ENCODE assay signal across 1 cellular context in the genomic region with DNA sequence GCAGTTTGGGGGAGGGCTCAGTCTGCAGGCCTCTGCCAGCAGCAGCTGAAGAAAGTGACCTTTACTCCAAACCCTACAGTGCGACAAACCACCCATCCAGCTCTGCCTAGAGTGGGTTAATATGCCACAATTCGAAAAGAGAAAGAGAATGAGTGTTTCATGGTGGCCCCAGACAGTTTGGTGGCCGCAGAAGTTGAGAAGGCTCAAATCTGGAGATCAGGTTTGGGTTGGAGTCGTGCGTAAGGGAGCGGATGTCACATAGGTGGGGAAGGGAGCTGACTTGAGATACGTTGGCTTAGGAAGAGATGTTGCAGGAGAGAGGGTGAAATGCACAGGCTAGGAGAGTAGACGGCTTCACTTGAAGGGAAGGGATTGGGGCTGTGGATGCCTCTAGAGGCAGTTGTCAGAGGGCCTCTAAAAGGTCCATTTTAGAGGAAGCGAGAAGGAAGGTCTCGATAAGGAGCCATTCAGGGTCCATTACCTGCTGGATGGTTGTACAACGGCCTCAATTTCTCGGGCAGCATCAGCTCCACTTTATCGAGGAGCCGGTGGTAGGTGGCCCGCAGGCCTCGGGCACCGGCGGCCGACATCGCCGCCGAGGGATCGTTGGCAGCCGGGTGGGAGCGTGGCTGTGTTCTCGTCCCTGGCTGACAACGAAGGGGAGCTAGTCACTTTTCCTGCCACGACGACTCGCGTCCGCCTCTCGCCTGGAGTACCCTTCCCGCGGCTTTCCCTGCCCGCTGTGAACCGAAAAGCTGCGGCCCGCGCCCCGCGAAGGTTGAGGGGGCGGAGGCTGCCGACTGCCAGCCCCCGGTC.
TF ChIP-seq lines count a peak whose summit lies in the region.

No MANE protein-coding gene starts in this region.

TF ChIP-seq in HepG2, 621 proteins besides CTCF, POLR2A, EP300 and RAD21 (continued from another document):
- TF ChIP-seq, protein P1, sequence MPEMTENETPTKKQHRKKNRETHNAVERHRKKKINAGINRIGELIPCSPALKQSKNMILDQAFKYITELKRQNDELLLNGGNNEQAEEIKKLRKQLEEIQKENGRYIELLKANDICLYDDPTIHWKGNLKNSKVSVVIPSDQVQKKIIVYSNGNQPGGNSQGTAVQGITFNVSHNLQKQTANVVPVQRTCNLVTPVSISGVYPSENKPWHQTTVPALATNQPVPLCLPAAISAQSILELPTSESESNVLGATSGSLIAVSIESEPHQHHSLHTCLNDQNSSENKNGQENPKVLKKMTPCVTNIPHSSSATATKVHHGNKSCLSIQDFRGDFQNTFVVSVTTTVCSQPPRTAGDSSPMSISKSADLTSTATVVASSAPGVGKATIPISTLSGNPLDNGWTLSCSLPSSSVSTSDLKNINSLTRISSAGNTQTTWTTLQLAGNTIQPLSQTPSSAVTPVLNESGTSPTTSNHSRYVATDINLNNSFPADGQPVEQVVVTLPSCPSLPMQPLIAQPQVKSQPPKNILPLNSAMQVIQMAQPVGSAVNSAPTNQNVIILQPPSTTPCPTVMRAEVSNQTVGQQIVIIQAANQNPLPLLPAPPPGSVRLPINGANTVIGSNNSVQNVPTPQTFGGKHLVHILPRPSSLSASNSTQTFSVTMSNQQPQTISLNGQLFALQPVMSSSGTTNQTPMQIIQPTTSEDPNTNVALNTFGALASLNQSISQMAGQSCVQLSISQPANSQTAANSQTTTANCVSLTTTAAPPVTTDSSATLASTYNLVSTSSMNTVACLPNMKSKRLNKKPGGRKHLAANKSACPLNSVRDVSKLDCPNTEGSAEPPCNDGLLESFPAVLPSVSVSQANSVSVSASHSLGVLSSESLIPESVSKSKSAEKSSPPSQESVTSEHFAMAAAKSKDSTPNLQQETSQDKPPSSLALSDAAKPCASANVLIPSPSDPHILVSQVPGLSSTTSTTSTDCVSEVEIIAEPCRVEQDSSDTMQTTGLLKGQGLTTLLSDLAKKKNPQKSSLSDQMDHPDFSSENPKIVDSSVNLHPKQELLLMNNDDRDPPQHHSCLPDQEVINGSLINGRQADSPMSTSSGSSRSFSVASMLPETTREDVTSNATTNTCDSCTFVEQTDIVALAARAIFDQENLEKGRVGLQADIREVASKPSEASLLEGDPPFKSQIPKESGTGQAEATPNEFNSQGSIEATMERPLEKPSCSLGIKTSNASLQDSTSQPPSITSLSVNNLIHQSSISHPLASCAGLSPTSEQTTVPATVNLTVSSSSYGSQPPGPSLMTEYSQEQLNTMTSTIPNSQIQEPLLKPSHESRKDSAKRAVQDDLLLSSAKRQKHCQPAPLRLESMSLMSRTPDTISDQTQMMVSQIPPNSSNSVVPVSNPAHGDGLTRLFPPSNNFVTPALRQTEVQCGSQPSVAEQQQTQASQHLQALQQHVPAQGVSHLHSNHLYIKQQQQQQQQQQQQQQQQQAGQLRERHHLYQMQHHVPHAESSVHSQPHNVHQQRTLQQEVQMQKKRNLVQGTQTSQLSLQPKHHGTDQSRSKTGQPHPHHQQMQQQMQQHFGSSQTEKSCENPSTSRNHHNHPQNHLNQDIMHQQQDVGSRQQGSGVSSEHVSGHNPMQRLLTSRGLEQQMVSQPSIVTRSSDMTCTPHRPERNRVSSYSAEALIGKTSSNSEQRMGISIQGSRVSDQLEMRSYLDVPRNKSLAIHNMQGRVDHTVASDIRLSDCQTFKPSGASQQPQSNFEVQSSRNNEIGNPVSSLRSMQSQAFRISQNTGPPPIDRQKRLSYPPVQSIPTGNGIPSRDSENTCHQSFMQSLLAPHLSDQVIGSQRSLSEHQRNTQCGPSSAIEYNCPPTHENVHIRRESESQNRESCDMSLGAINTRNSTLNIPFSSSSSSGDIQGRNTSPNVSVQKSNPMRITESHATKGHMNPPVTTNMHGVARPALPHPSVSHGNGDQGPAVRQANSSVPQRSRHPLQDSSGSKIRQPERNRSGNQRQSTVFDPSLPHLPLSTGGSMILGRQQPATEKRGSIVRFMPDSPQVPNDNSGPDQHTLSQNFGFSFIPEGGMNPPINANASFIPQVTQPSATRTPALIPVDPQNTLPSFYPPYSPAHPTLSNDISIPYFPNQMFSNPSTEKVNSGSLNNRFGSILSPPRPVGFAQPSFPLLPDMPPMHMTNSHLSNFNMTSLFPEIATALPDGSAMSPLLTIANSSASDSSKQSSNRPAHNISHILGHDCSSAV (CRISPR knock-in tag; IDR thresholded peaks at IDR 0.05; ENCODE audit: borderline replicate concordance), result no peak
- TF ChIP-seq SPEN (CRISPR knock-in tag; IDR thresholded peaks at IDR 0.05; ENCODE audit: low read depth) (peak; percentile 49; the same call in 1 of the 2 replicates), NONO (IDR thresholded peaks at IDR 0.05) (no peak), NONO (CRISPR knock-in tag; conservative IDR thresholded peaks at IDR 0.05) (no peak; the same call in none of the 2 replicates), HES4 (CRISPR knock-in tag; IDR thresholded peaks at IDR 0.05; ENCODE audit: borderline replicate concordance) (peak; percentile 75; the same call in 1 of the 2 replicates), ZNF567 (CRISPR knock-in tag; IDR thresholded peaks at IDR 0.05; ENCODE audit: borderline replicate concordance) (0 out of 2 replicates have a peak, but pooled peaks have one; percentile 48), NFATC3 (CRISPR knock-in tag; IDR thresholded peaks at IDR 0.05) (no peak), ZNF746 (CRISPR knock-in tag; IDR thresholded peaks at IDR 0.05) (peak; percentile 70; the same call in 1 of the 2 replicates), SIN3B (IDR thresholded peaks at IDR 0.05; ENCODE audit: low read length) (no peak), ZEB1 (IDR thresholded peaks at IDR 0.05; ENCODE audit: insufficient replicate concordance, low read depth) (no peak), PHF21A (CRISPR knock-in tag; IDR thresholded peaks at IDR 0.05) (peak; percentile 24), JDP2 (CRISPR knock-in tag; IDR thresholded peaks at IDR 0.05; ENCODE audit: borderline replicate concordance) (no peak), ZNF333 (CRISPR knock-in tag; IDR thresholded peaks at IDR 0.05; ENCODE audit: borderline replicate concordance) (peak; percentile 83), KLF6 (CRISPR knock-in tag; IDR thresholded peaks at IDR 0.05) (peak; percentile 55; the same call in 1 of the 2 replicates), PAWR (CRISPR knock-in tag; IDR thresholded peaks at IDR 0.05; ENCODE audit: borderline replicate concordance) (no peak), ZNF282 (IDR thresholded peaks at IDR 0.05; ENCODE audit: partially characterized antibody) (no peak), PCBP2 (optimal IDR thresholded peaks at IDR 0.05; ENCODE audit: low read depth, low read length, poor library complexity, severe bottlenecking) (no peak), GLI4 (CRISPR knock-in tag; IDR thresholded peaks at IDR 0.05; ENCODE audit: borderline replicate concordance) (no peak), HDAC1 (CRISPR knock-in tag; IDR thresholded peaks at IDR 0.05) (no peak; the same call in none of the 2 replicates), RORA (CRISPR knock-in tag; IDR thresholded peaks at IDR 0.05) (no peak), TAF1 (CRISPR knock-in tag; IDR thresholded peaks at IDR 0.05) (peak; percentile 73), ZNF674 (CRISPR knock-in tag; IDR thresholded peaks at IDR 0.05; ENCODE audit: low read depth) (no peak)
- TF ChIP-seq, protein P2, sequence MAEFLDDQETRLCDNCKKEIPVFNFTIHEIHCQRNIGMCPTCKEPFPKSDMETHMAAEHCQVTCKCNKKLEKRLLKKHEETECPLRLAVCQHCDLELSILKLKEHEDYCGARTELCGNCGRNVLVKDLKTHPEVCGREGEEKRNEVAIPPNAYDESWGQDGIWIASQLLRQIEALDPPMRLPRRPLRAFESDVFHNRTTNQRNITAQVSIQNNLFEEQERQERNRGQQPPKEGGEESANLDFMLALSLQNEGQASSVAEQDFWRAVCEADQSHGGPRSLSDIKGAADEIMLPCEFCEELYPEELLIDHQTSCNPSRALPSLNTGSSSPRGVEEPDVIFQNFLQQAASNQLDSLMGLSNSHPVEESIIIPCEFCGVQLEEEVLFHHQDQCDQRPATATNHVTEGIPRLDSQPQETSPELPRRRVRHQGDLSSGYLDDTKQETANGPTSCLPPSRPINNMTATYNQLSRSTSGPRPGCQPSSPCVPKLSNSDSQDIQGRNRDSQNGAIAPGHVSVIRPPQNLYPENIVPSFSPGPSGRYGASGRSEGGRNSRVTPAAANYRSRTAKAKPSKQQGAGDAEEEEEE (CRISPR knock-in tag; IDR thresholded peaks at IDR 0.05; ENCODE audit: borderline replicate concordance), result no peak; the same call in 1 of the 2 replicates
- TF ChIP-seq, protein P3, sequence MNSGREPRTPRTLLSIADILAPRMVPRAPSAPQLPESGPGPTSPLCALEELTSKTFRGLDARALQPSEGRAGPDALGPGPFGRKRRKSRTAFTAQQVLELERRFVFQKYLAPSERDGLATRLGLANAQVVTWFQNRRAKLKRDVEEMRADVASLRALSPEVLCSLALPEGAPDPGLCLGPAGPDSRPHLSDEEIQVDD (CRISPR knock-in tag; IDR thresholded peaks at IDR 0.05; ENCODE audit: borderline replicate concordance), result no peak
- TF ChIP-seq, protein P4, sequence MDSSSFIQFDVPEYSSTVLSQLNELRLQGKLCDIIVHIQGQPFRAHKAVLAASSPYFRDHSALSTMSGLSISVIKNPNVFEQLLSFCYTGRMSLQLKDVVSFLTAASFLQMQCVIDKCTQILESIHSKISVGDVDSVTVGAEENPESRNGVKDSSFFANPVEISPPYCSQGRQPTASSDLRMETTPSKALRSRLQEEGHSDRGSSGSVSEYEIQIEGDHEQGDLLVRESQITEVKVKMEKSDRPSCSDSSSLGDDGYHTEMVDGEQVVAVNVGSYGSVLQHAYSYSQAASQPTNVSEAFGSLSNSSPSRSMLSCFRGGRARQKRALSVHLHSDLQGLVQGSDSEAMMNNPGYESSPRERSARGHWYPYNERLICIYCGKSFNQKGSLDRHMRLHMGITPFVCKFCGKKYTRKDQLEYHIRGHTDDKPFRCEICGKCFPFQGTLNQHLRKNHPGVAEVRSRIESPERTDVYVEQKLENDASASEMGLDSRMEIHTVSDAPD (CRISPR knock-in tag; IDR thresholded peaks at IDR 0.05), result no peak
- TF ChIP-seq, protein P5, sequence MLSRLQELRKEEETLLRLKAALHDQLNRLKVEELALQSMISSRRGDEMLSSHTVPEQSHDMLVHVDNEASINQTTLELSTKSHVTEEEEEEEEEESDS (CRISPR knock-in tag; IDR thresholded peaks at IDR 0.05; ENCODE audit: borderline replicate concordance), result no peak
- TF ChIP-seq, protein P6, sequence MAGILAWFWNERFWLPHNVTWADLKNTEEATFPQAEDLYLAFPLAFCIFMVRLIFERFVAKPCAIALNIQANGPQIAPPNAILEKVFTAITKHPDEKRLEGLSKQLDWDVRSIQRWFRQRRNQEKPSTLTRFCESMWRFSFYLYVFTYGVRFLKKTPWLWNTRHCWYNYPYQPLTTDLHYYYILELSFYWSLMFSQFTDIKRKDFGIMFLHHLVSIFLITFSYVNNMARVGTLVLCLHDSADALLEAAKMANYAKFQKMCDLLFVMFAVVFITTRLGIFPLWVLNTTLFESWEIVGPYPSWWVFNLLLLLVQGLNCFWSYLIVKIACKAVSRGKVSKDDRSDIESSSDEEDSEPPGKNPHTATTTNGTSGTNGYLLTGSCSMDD (CRISPR knock-in tag; IDR thresholded peaks at IDR 0.05), result no peak
- TF ChIP-seq, protein P7, sequence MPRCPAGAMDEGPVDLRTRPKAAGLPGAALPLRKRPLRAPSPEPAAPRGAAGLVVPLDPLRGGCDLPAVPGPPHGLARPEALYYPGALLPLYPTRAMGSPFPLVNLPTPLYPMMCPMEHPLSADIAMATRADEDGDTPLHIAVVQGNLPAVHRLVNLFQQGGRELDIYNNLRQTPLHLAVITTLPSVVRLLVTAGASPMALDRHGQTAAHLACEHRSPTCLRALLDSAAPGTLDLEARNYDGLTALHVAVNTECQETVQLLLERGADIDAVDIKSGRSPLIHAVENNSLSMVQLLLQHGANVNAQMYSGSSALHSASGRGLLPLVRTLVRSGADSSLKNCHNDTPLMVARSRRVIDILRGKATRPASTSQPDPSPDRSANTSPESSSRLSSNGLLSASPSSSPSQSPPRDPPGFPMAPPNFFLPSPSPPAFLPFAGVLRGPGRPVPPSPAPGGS (CRISPR knock-in tag; IDR thresholded peaks at IDR 0.05), result no peak
TF ChIP-seq in HepG2: peak in this region for 152.
